29 cellular contexts compared by ENCODE assay signal in the genomic region with DNA sequence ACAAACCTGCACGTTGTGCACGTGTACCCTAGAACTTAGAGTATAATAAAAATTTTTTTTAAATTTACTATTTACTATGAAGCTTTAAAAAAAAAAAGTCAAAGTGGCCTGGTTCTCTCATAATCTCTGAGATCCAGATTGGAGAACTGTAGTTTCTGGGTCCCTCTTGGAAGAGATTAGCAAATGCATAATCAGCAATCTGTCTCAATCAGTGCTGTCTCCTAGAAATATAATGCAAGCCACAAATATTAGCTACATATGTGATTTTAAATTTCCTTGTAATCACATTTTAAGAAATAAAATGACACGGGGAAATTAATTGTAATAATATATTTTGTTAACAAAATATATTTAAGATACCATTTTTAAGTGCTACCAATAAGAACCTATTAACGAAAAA.
"Had no signal": no experiment of that assay in that cellular context is flagged by ENCODE, and none has a peak within 500 bp of the region (broad histone marks: within the 10 kb centered on the region; RNA-seq: fewer than 3 reads in every experiment).

No MANE protein-coding gene starts in this region.

- FAIRE-seq: astrocyte had no signal

- H3K36me3 ChIP-seq: brain microvascular endothelial cell, gastrocnemius medialis, WERI-Rb-1 had no signal

- DNase-seq: activated B cell treated with CpG ODN at 0.5 μM for 24 hours; activated CD4-positive, alpha-beta T cell treated with anti-CD3 and anti-CD28 coated beads for 48 hours; activated CD4-positive, alpha-beta T cell treated with anti-CD3 and anti-CD28 coated beads, Interleukin-2, amount 50 U/mL, for 1 hour; activated CD4-positive, alpha-beta T cell treated with anti-CD3 and anti-CD28 coated beads, Interleukin-2, amount 50 U/mL, for 48 hours; activated CD8-positive, alpha-beta memory T cell treated with anti-CD3 and anti-CD28 coated beads for 24 hours; activated CD8-positive, alpha-beta T cell treated with anti-CD3 and anti-CD28 coated beads for 36 hours; activated effector memory CD4-positive, alpha-beta T cell treated with Interleukin-2 at 50 U/mL for 16 hours; activated gamma-delta T cell treated with Interleukin-2 at 50 U/mL for 16 hours; activated naive CD4-positive, alpha-beta T cell treated with anti-CD3 and anti-CD28 coated beads, Interleukin-2, amount 50 U/mL, for 16 hours; activated naive CD4-positive, alpha-beta T cell treated with Interleukin-2 at 50 U/mL for 16 hours; activated T-cell treated with anti-CD3 and anti-CD28 coated beads, Interleukin-2, amount 50 U/mL, for 4 hours; amniotic stem cell; anterior cingulate cortex; brain microvascular endothelial cell; caudate nucleus; colonic mucosa; effector CD8-positive, alpha-beta T cell; foreskin fibroblast; gastrocnemius medialis; glutamatergic neuron; heart left ventricle; T-helper 1 cell; T-helper 17 cell; T1000; WERI-Rb-1 had no signal

- H3K27me3 ChIP-seq: brain microvascular endothelial cell, colonic mucosa, gastrocnemius medialis, heart left ventricle had no signal

- H3K27ac ChIP-seq: brain microvascular endothelial cell, colonic mucosa, gastrocnemius medialis, heart left ventricle, WERI-Rb-1 had no signal

- H3K4me1 ChIP-seq: colonic mucosa, gastrocnemius medialis, heart left ventricle had no signal

- ATAC-seq: activated CD4-positive, CD25-positive, alpha-beta regulatory T cell treated with anti-CD3 and anti-CD28 coated beads, Interleukin-2, amount 50 U/mL, for 24 hours; activated CD8-positive, alpha-beta T cell treated with anti-CD3 and anti-CD28 coated beads for 36 hours; activated T-cell treated with anti-CD3 and anti-CD28 coated beads, Interleukin-2, amount 50 U/mL, for 4 hours; activated T-helper 17 cell treated with anti-CD3 and anti-CD28 coated beads, Interleukin-2, amount 50 U/mL, for 72 hours; esophagus mucosa; gastrocnemius medialis; heart left ventricle; T-helper 17 cell had no signal

- H3K4me3 ChIP-seq: colonic mucosa, gastrocnemius medialis, heart left ventricle had no signal

- H3K9me3 ChIP-seq: colonic mucosa had no signal
